ENCODE assay signal across 17 cellular contexts in genomic region chr3:43783987-43784639, GRCh38.
"Had no signal": no experiment of that assay in that cellular context is flagged by ENCODE, and none has a peak within 500 bp of the region (broad histone marks: within the 10 kb centered on the region; RNA-seq: fewer than 3 reads in every experiment).

No MANE protein-coding gene starts in this region.

- DNase-seq: KBM-7, NCI-H1092, NCI-H1105 treated with DMSO at 0.1 percent for 48 hours, NCI-H1417 treated with DMSO at 0.1 percent for 48 hours, NCI-H146, NCI-H1694 treated with DMSO at 0.1 percent for 48 hours, NCI-H2029 treated with DMSO at 0.1 percent for 48 hours, NCI-H345, NCI-H446 treated with DMSO at 0.1 percent for 48 hours, NCI-H510A treated with DMSO at 0.1 percent for 48 hours, NCI-H69, NCI-H774, Right ventricle myocardium superior, RPMI8226, SIG-M5 had no signal

- H3K9me3 ChIP-seq: SJSA1 had no signal

- H3K27ac ChIP-seq: SK-N-MC had no signal

- H3K36me3 ChIP-seq: SJSA1 had no signal

- H3K27me3 ChIP-seq: SJSA1 had no signal

- H3K4me3 ChIP-seq: SJSA1, SK-N-MC had no signal
